ENCODE assay signal across 1 cellular context in the genomic region with DNA sequence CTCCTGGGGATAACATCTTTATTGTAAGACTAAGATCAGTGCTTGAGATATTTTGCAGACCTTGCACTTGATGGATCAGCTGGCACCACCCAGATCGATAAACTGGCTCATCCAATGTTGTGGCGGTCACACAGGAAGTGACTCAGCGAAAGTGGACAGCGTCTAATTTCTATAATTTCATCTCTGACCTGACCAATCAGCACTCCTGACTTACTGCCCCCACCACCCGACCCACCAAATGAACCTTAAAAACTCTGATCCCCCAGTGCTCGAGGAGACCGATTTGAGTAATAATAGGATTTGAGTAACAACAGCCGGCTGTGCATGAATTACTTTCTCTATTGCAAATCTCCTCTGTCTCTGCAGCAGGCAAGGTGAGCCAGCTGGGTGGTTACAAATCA.
TF ChIP-seq lines count a peak whose summit lies in the region.

No MANE protein-coding gene starts in this region.

TF ChIP-seq in HepG2, 621 proteins besides CTCF, POLR2A, EP300 and RAD21:
- no peak for TF ChIP-seq ZBTB7B (CRISPR knock-in tag; IDR thresholded peaks at IDR 0.05)
- TF ChIP-seq, protein P1, sequence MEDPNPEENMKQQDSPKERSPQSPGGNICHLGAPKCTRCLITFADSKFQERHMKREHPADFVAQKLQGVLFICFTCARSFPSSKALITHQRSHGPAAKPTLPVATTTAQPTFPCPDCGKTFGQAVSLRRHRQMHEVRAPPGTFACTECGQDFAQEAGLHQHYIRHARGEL (CRISPR knock-in tag; IDR thresholded peaks at IDR 0.05), result no peak
